In genomic region chr10:95909591-95909990, GRCh38 we compare ENCODE assay signal across 24 cellular contexts.
DNase-seq lines count a peak whose midpoint lies in the region; ATAC-seq and TF ChIP-seq lines count a peak whose summit lies in the region.
"Had no signal": no experiment of that assay in that cellular context is flagged by ENCODE, and none has a peak within 500 bp of the region (broad histone marks: within the 10 kb centered on the region; RNA-seq: fewer than 3 reads in every experiment).

No MANE protein-coding gene starts in this region.

- in situ Hi-C loops in GM13977 (cut with MboI; ENCODE audit: low pct_unique_long_range_greater_than_20kb, low sequenced_read_pairs, unreplicated experiment) = no loop called here

- DNase-seq in AG10803 (ENCODE audit: low read depth) = peak; percentile 8
- peak; percentile 13 for DNase-seq in GM12865 (ENCODE audit: low read depth)
- DNase-seq in MV-4-11 (lab: John Stamatoyannopoulos, UW) = peak; percentile 4
- peak; percentile 47 for DNase-seq in kidney tubule cell (ENCODE audit: low spot score)
- DNase-seq in activated effector memory CD4-positive, alpha-beta T cell treated with Interleukin-2 at 50 U/mL for 16 hours = no peak
- no peak for DNase-seq in stimulated activated naive CD8-positive, alpha-beta T cell treated with anti-CD3 and anti-CD28 coated beads, Interleukin-15, Interleukin-2, amounts not matched to agents 100 U/mL and 50 U/mL, for 24 hours
- DNase-seq in GM13977 (ENCODE audit: low spot score) = no peak
- DNase-seq: CD4-positive, alpha-beta T cell; NCI-H1092 treated with DMSO at 0.1 percent for 48 hours; NCI-H1436; NCI-H187; NCI-H2081 treated with DMSO at 0.1 percent for 48 hours; NCI-H2171; NCI-H226; NCI-H510A; NCI-H69; PC-3; SJCRH30 had no signal

- ATAC-seq in HG03342 (IDR thresholded peaks at IDR 0.05; ENCODE audit: unreplicated experiment) = no peak
- no peak for ATAC-seq in stimulated activated naive CD8-positive, alpha-beta T cell treated with anti-CD3 and anti-CD28 coated beads, Interleukin-15, Interleukin-2, amounts not matched to agents 100 U/mL and 50 U/mL, for 24 hours
- ATAC-seq: HepG2, K562, PC-3, Right ventricle myocardium inferior, SK-N-SH treated with all-trans-retinoic acid at 6 μM for 48 hours had no signal

- no peak for TF ChIP-seq CTCF in AG10803 (conservative IDR thresholded peaks at IDR 0.05; ENCODE audit: low read length)
- no peak for TF ChIP-seq CTCF in GM12865 (IDR thresholded peaks at IDR 0.05; ENCODE audit: insufficient read depth, low read depth, low read length, missing control alignments)
- TF ChIP-seq CTCF in GM13977 (IDR thresholded peaks at IDR 0.05; ENCODE audit: extremely low read depth, insufficient read depth, missing control alignments) = no peak

- H3K4me3 ChIP-seq in AG10803 (ENCODE audit: low read length) (no peak overlapping the region), GM12865 (ENCODE audit: low read depth, low read length) (no peak overlapping the region)
- H3K4me3 ChIP-seq: BLaER1 treated with 17β-estradiol and CSF1 and Interleukin-3, amounts not matched to agents 10 nM and 100 nM; K562; SJCRH30 had no signal

Comparison
In these comparisons a context has a peak if more than half of its experiments do, and no peak if none do; other contexts are left out.
1. DNase-seq: peak in AG10803 (single experiment), GM12865 (single experiment), MV-4-11 (single experiment) and kidney tubule cell (single experiment); none in activated effector memory CD4-positive, alpha-beta T cell treated with Interleukin-2 at 50 U/mL for 16 hours (single experiment), stimulated activated naive CD8-positive, alpha-beta T cell treated with anti-CD3 and anti-CD28 coated beads, Interleukin-15, Interleukin-2, amounts not matched to agents 100 U/mL and 50 U/mL, for 24 hours (single experiment) and GM13977 (single experiment).